Comparison of ENCODE assay signal across 27 cellular contexts in genomic region chr9:75358837-75359236, GRCh38.
"Had no signal": no experiment of that assay in that cellular context is flagged by ENCODE, and none has a peak within 500 bp of the region (broad histone marks: within the 10 kb centered on the region; RNA-seq: fewer than 3 reads in every experiment).

No MANE protein-coding gene starts in this region.

- H3K4me1 Mint-ChIP-seq: activated naive CD4-positive, alpha-beta T cell treated with anti-CD3 and anti-CD28 coated beads, Interleukin-2, amount 50 U/mL, for 24 hours had no signal

- ATAC-seq: activated CD8-positive, alpha-beta T cell treated with anti-CD3 and anti-CD28 coated beads, Interleukin-2, amount 10 ng/mL, durations not matched to agents 7 days and 5 days had no signal

- DNase-seq: activated CD4-positive, alpha-beta T cell treated with anti-CD3 and anti-CD28 coated beads for 48 hours; activated CD4-positive, alpha-beta T cell treated with anti-CD3 and anti-CD28 coated beads, Interleukin-2, amount 50 U/mL, for 4 hours; activated CD4-positive, CD25-positive, alpha-beta regulatory T cell treated with anti-CD3 and anti-CD28 coated beads, Interleukin-2, amount 50 U/mL, for 72 hours; activated CD8-positive, alpha-beta memory T cell treated with anti-CD3 and anti-CD28 coated beads, Interleukin-2, amount 50 U/mL, for 48 hours; activated CD8-positive, alpha-beta T cell treated with anti-CD3 and anti-CD28 coated beads, Interleukin-2, amount 10 ng/mL, durations not matched to agents 7 days and 5 days; activated naive CD4-positive, alpha-beta T cell; activated T-cell treated with anti-CD3 and anti-CD28 coated beads, Interleukin-2, amount 50 U/mL, for 1 hour; aorta; caudate nucleus; MG63; MV-4-11; NCI-H1092 treated with DMSO at 0.1 percent for 48 hours; NCI-H1417 treated with DMSO at 0.1 percent for 48 hours; NCI-H1694; NCI-H2029; NCI-H2107; NCI-H2171 treated with DMSO at 0.1 percent for 48 hours; NCI-H226; NCI-H526; NCI-H774; OCI-M1; SHP77 had no signal

- H3K27me3 ChIP-seq: breast epithelium, MG63 had no signal

- H3K27ac Mint-ChIP-seq: activated CD8-positive, alpha-beta T cell treated with anti-CD3 and anti-CD28 coated beads, Interleukin-2, amount 10 ng/mL, durations not matched to agents 7 days and 5 days; activated naive CD4-positive, alpha-beta T cell treated with anti-CD3 and anti-CD28 coated beads, Interleukin-2, amount 50 U/mL, for 24 hours; T-helper 1 cell treated with Interleukin-12 subunit alpha and Interleukin-12 subunit beta and Interleukin-4 antibody, amounts not matched to agents 30 μg/mL and 1 μg/mL, for 36 hours had no signal

- H3K4me3 Mint-ChIP-seq: activated CD8-positive, alpha-beta T cell treated with anti-CD3 and anti-CD28 coated beads, Interleukin-2, amount 10 ng/mL, durations not matched to agents 7 days and 5 days; activated naive CD4-positive, alpha-beta T cell treated with anti-CD3 and anti-CD28 coated beads, Interleukin-2, amount 50 U/mL, for 24 hours; T-helper 1 cell treated with Interleukin-12 subunit alpha and Interleukin-12 subunit beta and Interleukin-4 antibody, amounts not matched to agents 30 μg/mL and 1 μg/mL, for 36 hours had no signal

- H3K27me3 Mint-ChIP-seq: activated naive CD4-positive, alpha-beta T cell treated with anti-CD3 and anti-CD28 coated beads, Interleukin-2, amount 50 U/mL, for 24 hours had no signal

- H3K4me1 ChIP-seq: breast epithelium had no signal

- H3K9ac ChIP-seq: KMS-11 had no signal

- H3K9me3 ChIP-seq: MG63 had no signal

- H3K36me3 ChIP-seq: breast epithelium, MG63 had no signal

- H3K4me2 ChIP-seq: KMS-11 had no signal

- FAIRE-seq: RCC 7860 had no signal

- H3K27ac ChIP-seq: breast epithelium, KMS-11 had no signal

- H3K4me3 ChIP-seq: breast epithelium, MG63 had no signal
